Comparison of ENCODE assay signal across 16 cellular contexts in the genomic region with DNA sequence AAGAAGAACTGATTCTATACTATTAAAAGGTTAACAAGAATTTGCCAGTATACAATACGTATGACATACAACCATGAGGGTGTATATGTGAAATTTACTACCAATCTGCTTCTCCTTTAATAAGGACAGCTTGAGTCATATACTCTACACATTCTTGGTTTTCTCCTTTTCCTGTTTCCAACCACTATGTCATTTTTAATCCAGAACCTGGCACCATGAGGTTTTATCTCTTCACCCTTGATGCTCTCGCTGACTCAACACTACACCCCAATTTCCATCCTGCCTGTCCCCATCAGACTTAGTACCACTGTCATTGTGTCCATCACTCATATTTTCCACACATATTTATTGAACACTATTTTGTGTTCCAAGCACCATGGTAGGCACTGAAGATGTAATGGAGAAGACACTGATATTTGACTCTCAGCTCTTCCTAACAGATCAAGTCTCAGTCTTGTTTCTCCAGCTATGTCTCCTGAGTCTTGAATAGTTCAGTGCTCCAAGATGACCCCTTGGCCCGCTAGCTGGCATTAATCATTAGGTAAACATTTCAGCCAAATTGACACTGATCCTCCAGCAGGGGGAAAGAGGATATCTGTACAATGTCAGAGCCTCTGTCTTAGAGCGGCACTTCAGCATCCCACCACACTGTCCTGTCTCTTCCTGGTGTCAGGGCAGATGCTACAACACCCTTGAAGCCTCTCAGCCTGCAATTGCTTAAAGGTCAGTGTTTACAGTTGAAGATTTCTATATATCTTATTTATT. TPM values are rescaled to one million over a fixed set of nuclear protein-coding genes. Genes with fewer than 3 reads are reported as not detected.
A peak's percentile ranks its signal among the peaks of the same experiment; 100 is the strongest.
DNase-seq lines count a peak whose midpoint lies in the region; ATAC-seq, FAIRE-seq and TF ChIP-seq lines count a peak whose summit lies in the region.
"Had no signal": no experiment of that assay in that cellular context is flagged by ENCODE, and none has a peak within 500 bp of the region (broad histone marks: within the 10 kb centered on the region; RNA-seq: fewer than 3 reads in every experiment).

No MANE protein-coding gene starts in this region.

- ATAC-seq in A549 (peak; percentile 75 to 77), GM18909 (IDR thresholded peaks at IDR 0.05; ENCODE audit: poor library complexity, unreplicated experiment) (peak; percentile 31), HG03139 (IDR thresholded peaks at IDR 0.05; ENCODE audit: unreplicated experiment) (no peak)

- H3K4me1 ChIP-seq in A549 = no peaks in the 10 kb centered on the region
- H3K4me1 ChIP-seq: BE2C, Peyer's patch had no signal

- no peak for TF ChIP-seq EP300 in A549 (IDR thresholded peaks at IDR 0.05)

- H3K4me2 ChIP-seq in A549 = no peak overlapping the region

- peak in 1 of 2 experiments; percentile 10 for DNase-seq in A549 (ENCODE audit: low read depth in 1 of 2, low spot score in 1 of 2)
- peak; percentile 28 for DNase-seq in RCC 7860 (ENCODE audit: low spot score)
- DNase-seq in epithelial cell of proximal tubule (ENCODE audit: low read depth) = no peak
- no peak for DNase-seq in activated effector memory CD4-positive, alpha-beta T cell treated with anti-CD3 and anti-CD28 coated beads, Interleukin-2, amount 50 U/mL, for 16 hours
- DNase-seq in nucleus accumbens (lab: John Stamatoyannopoulos, UW) = no peak
- DNase-seq in effector CD8-positive, alpha-beta T cell (lab: John Stamatoyannopoulos, UW) = no peak
- DNase-seq: activated naive CD4-positive, alpha-beta T cell treated with anti-CD3 and anti-CD28 coated beads for 36 hours; BE2C; dorsolateral prefrontal cortex; hypothalamus; NCI-H2081; Peyer's patch had no signal

- 52% methylated on average over 4 of the region's 4 CpGs for WGBS in A549 (ENCODE audit: missing lambda C conversion rate)

- FAIRE-seq in A549 (lab: Jason Lieb, UNC) (no peak), RCC 7860 (lab: Jason Lieb, UNC) (no peak)
- FAIRE-seq: HTR-8/SVneo had no signal

- TF ChIP-seq CTCF in A549 (IDR thresholded peaks at IDR 0.05) = no peak
- TF ChIP-seq CTCF in epithelial cell of proximal tubule (conservative IDR thresholded peaks at IDR 0.05; ENCODE audit: low read depth, low read length) = peak; percentile 37

- no peak for TF ChIP-seq RAD21 in A549 (conservative IDR thresholded peaks at IDR 0.05 in 1 of 2, IDR thresholded peaks at IDR 0.05 in 1 of 2)

- no peak overlapping the region for H3K4me3 ChIP-seq in A549
- H3K4me3 ChIP-seq in epithelial cell of proximal tubule (ENCODE audit: low read depth, low read length) = no peak overlapping the region
- H3K4me3 ChIP-seq: dorsolateral prefrontal cortex, Peyer's patch had no signal

- POLR2A ChIA-PET in A549 (lab: Yijun Ruan, JAX) = no interaction called here

- no peak overlapping the region for H3K27ac ChIP-seq in A549
- H3K27ac ChIP-seq: dorsolateral prefrontal cortex, Peyer's patch had no signal

- no peak for TF ChIP-seq POLR2A in A549 (IDR thresholded peaks at IDR 0.05; ENCODE audit: low read length)

- CTCF ChIA-PET in A549 (lab: Yijun Ruan, JAX) = no interaction called here

- H3K9me3 ChIP-seq in A549 = no peaks in the 10 kb centered on the region
- H3K9me3 ChIP-seq: BE2C, Peyer's patch had no signal

TF ChIP-seq in A549, 52 proteins besides CTCF, POLR2A, EP300 and RAD21:
- TF ChIP-seq, protein P1, sequence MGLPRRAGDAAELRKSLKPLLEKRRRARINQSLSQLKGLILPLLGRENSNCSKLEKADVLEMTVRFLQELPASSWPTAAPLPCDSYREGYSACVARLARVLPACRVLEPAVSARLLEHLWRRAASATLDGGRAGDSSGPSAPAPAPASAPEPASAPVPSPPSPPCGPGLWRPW (IDR thresholded peaks at IDR 0.05) = no peak
- TF ChIP-seq, protein P2, sequence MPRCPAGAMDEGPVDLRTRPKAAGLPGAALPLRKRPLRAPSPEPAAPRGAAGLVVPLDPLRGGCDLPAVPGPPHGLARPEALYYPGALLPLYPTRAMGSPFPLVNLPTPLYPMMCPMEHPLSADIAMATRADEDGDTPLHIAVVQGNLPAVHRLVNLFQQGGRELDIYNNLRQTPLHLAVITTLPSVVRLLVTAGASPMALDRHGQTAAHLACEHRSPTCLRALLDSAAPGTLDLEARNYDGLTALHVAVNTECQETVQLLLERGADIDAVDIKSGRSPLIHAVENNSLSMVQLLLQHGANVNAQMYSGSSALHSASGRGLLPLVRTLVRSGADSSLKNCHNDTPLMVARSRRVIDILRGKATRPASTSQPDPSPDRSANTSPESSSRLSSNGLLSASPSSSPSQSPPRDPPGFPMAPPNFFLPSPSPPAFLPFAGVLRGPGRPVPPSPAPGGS (IDR thresholded peaks at IDR 0.05) = no peak
- TF ChIP-seq TP53 (CRISPR knock-in tag; IDR thresholded peaks at IDR 0.05) (no peak), RFX5 (IDR thresholded peaks at IDR 0.05) (no peak), JUN (IDR thresholded peaks at IDR 0.05) (no peak), KDM1A (IDR thresholded peaks at IDR 0.05; ENCODE audit: low read depth) (no peak), MYC (IDR thresholded peaks at IDR 0.05; ENCODE audit: borderline replicate concordance, low read length) (no peak), CHD4 (IDR thresholded peaks at IDR 0.05; ENCODE audit: borderline replicate concordance) (no peak), CEBPB (IDR thresholded peaks at IDR 0.05) (no peak), GATA3 (IDR thresholded peaks at IDR 0.05; ENCODE audit: borderline replicate concordance) (no peak), BHLHE40 (IDR thresholded peaks at IDR 0.05; ENCODE audit: low read depth, low read length) (no peak)
- TF ChIP-seq, protein P3, sequence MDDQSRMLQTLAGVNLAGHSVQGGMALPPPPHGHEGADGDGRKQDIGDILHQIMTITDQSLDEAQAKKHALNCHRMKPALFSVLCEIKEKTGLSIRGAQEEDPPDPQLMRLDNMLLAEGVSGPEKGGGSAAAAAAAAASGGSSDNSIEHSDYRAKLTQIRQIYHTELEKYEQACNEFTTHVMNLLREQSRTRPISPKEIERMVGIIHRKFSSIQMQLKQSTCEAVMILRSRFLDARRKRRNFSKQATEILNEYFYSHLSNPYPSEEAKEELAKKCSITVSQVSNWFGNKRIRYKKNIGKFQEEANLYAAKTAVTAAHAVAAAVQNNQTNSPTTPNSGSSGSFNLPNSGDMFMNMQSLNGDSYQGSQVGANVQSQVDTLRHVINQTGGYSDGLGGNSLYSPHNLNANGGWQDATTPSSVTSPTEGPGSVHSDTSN (IDR thresholded peaks at IDR 0.05) = no peak
- TF ChIP-seq, protein P4, sequence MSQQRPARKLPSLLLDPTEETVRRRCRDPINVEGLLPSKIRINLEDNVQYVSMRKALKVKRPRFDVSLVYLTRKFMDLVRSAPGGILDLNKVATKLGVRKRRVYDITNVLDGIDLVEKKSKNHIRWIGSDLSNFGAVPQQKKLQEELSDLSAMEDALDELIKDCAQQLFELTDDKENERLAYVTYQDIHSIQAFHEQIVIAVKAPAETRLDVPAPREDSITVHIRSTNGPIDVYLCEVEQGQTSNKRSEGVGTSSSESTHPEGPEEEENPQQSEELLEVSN (IDR thresholded peaks at IDR 0.05; ENCODE audit: borderline replicate concordance, low read depth) = no peak

RNA-seq across cellular contexts. Expression of a gene that starts 11.2 kb away (rescaled TPM):
- polyA plus RNA-seq in A549 (2011; rRNA removed) (not detected in 2 replicates), A549 (2017; fragmentation: RNase III; extraction: RNeasy Plus Mini Kit Qiagen cat#74134 plus additional on column Dnase treatment) (not detected in 3 replicates)
- not detected in 2 replicates for polyA plus RNA-seq in A549 (2012; cell fraction: cytosol; rRNA removed)
- polyA plus RNA-seq in A549 (2012; cell fraction: nucleus; rRNA removed) = not detected in 2 replicates
- not detected in 2 replicates for polyA minus RNA-seq in A549 (2011; rRNA and poly(A)+ RNA removed)
- total RNA-seq in epithelial cell of proximal tubule = 60.5 and 83.7 TPM in 2 replicates
- total RNA-seq: mononuclear cell had no signal
